Comparison of ENCODE assay signal across 2 cellular contexts in the genomic region with DNA sequence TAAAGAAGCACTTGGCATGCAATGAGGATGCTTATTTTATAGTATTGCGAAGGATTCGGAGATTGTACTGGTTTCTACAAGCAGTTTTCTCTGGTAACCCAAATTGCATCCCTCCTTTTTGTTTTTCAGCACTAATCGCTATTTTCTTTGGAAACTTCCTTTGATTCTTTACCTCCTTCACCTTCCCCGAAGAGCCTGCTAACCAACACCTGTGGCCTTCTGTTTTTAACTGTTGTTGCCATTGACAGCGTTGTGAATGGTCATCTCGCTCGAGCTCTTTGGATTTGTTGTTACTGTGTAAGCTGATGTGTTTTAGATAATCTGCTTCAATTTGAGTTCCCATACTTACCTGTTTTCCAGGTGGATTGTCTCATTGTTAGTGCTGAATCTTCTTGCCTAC.
TF ChIP-seq lines count a peak whose summit lies in the region.

No MANE protein-coding gene starts in this region.

TF ChIP-seq in H1, 55 proteins besides CTCF, POLR2A, EP300 and RAD21 (continued from another document):
- TF ChIP-seq JUND (IDR thresholded peaks at IDR 0.05; ENCODE audit: low read length) (no peak), CREB1 (IDR thresholded peaks at IDR 0.05) (no peak), CHD1 (IDR thresholded peaks at IDR 0.05; ENCODE audit: low read depth, low read length) (no peak), EZH2 (IDR thresholded peaks at IDR 0.05; ENCODE audit: low read depth, low read length, severe bottlenecking) (no peak), CTBP2 (IDR thresholded peaks at IDR 0.05; ENCODE audit: borderline replicate concordance, insufficient read depth, insufficient read length, low read length) (no peak)
- TF ChIP-seq, protein P1, sequence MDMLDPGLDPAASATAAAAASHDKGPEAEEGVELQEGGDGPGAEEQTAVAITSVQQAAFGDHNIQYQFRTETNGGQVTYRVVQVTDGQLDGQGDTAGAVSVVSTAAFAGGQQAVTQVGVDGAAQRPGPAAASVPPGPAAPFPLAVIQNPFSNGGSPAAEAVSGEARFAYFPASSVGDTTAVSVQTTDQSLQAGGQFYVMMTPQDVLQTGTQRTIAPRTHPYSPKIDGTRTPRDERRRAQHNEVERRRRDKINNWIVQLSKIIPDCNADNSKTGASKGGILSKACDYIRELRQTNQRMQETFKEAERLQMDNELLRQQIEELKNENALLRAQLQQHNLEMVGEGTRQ (IDR thresholded peaks at IDR 0.05; ENCODE audit: low read length): no peak

TF ChIP-seq in HEK293T, 16 proteins besides CTCF, POLR2A, EP300 and RAD21 (continued from another document):
- no peak for TF ChIP-seq L3MBTL2 (conservative IDR thresholded peaks at IDR 0.05)
- TF ChIP-seq NFRKB (IDR thresholded peaks at IDR 0.05): no peak
- no peak for TF ChIP-seq FOXM1 (IDR thresholded peaks at IDR 0.05; ENCODE audit: borderline replicate concordance)
- no peak for TF ChIP-seq SP1 (IDR thresholded peaks at IDR 0.05)
- no peak for TF ChIP-seq HDGF (IDR thresholded peaks at IDR 0.05; ENCODE audit: borderline replicate concordance)
- no peak for TF ChIP-seq ELF4 (IDR thresholded peaks at IDR 0.05)
- TF ChIP-seq SUZ12 (IDR thresholded peaks at IDR 0.05): no peak
- no peak for TF ChIP-seq LEF1 (IDR thresholded peaks at IDR 0.05; ENCODE audit: borderline replicate concordance)
- no peak for TF ChIP-seq ARNT (IDR thresholded peaks at IDR 0.05)
